In genomic region chr2:197838589-197838988, GRCh38 we compare ENCODE assay signal across 1 cellular context.
TF ChIP-seq lines count a peak whose summit lies in the region.

No MANE protein-coding gene starts in this region.

TF ChIP-seq in IMR-90, 13 proteins besides CTCF, POLR2A, EP300 and RAD21 (continued from another document):
- TF ChIP-seq FOS (IDR thresholded peaks at IDR 0.05; ENCODE audit: low read depth, low read length), result no peak
- no peak for TF ChIP-seq RFX5 (IDR thresholded peaks at IDR 0.05; ENCODE audit: low read depth, low read length)
- no peak for TF ChIP-seq ELK1 (IDR thresholded peaks at IDR 0.05; ENCODE audit: borderline replicate concordance, low read depth, low read length)
- no peak for TF ChIP-seq BHLHE40 (IDR thresholded peaks at IDR 0.05; ENCODE audit: low read depth, low read length)
- TF ChIP-seq SMC3 (IDR thresholded peaks at IDR 0.05; ENCODE audit: low read depth, low read length), result no peak
- no peak for TF ChIP-seq USF2 (IDR thresholded peaks at IDR 0.05; ENCODE audit: low read depth, low read length)
- no peak for TF ChIP-seq MAFK (IDR thresholded peaks at IDR 0.05; ENCODE audit: low read depth, low read length)
